In genomic region chr3:71955549-71956373, GRCh38 we compare ENCODE assay signal across 8 cellular contexts.
DNase-seq lines count a peak whose midpoint lies in the region; ATAC-seq and TF ChIP-seq lines count a peak whose summit lies in the region.

No MANE protein-coding gene starts in this region.

- no peak overlapping the region for H3K4me2 ChIP-seq in PC-3 (ENCODE audit: low read length)

- no peak overlapping the region for H2AFZ ChIP-seq in PC-3 (ENCODE audit: low read length)

- POLR2A ChIA-PET in PC-3 (lab: Charles Lee; ENCODE audit: unreplicated experiment): no interaction called here

- H3K4me1 ChIP-seq in HUES48 (ENCODE audit: control insufficient read depth, insufficient read depth, low read length): peaks cover 27% of the 10 kb centered on the region
- H3K4me1 ChIP-seq in PC-3 (ENCODE audit: insufficient read depth, low read length): peaks cover 4% of the 10 kb centered on the region; the same call in 1 of the 2 replicates

- H3F3A ChIP-seq in PC-3 (ENCODE audit: low read length, unreplicated experiment): no peaks in the 10 kb centered on the region

- H3K9me3 ChIP-seq in HUES48 (ENCODE audit: control insufficient read depth, insufficient read depth, low read length): no peaks in the 10 kb centered on the region
- H3K9me3 ChIP-seq in PC-3 (ENCODE audit: low read length): no peaks in the 10 kb centered on the region

- no peaks in the 10 kb centered on the region for H3K79me2 ChIP-seq in PC-3 (ENCODE audit: low read length)

- no peaks in the 10 kb centered on the region for H4K20me1 ChIP-seq in PC-3 (ENCODE audit: low read length)

- DNase-seq in NCI-H1436 (lab: John Stamatoyannopoulos, UW): peak; percentile 42
- no peak for DNase-seq in NCI-H1436 treated with DMSO at 0.1 percent for 48 hours (lab: John Stamatoyannopoulos, UW)
- DNase-seq in PC-3: peak; percentile 85
- peak; percentile 69 for DNase-seq in brain microvascular endothelial cell
- DNase-seq in iPS-NIHi7 (ENCODE audit: extremely low spot score): peak; percentile 78
- DNase-seq in stimulated activated CD4-positive, alpha-beta T cell treated with anti-CD3 and anti-CD28 coated beads, Interleukin-12 subunit alpha, Interleukin-12 subunit beta, amount 100 ng/mL, for 4 hours: peak; percentile 21

- no peaks in the 10 kb centered on the region; the same call in 1 of the 2 replicates for H3K27me3 ChIP-seq in HUES48 (ENCODE audit: control insufficient read depth, insufficient read depth, low read length)
- H3K27me3 ChIP-seq in PC-3 (ENCODE audit: low read length): peaks cover 44% of the 10 kb centered on the region
- H3K27me3 ChIP-seq in brain microvascular endothelial cell (replicated peaks): peaks cover 5% of the 10 kb centered on the region

- in situ Hi-C loops in brain microvascular endothelial cell (cut with HindIII; ENCODE audit: low pct_ligation_motif_present, low sequenced_read_pairs): no loop called here

- BruUV-seq in PC-3 (replicated peaks; lab: Mats Ljungman, UMichigan): no TSS peak

- ATAC-seq in PC-3 (peak; percentile 62), HG03378 (IDR thresholded peaks at IDR 0.05; ENCODE audit: unreplicated experiment) (no peak)

- no peaks in the 10 kb centered on the region for H3K9me2 ChIP-seq in PC-3 (replicated peaks; ENCODE audit: low read length)

- H3K4me3 ChIP-seq in HUES48 (ENCODE audit: low read depth, low read length) (no peak overlapping the region), PC-3 (ENCODE audit: low read length) (no peak overlapping the region), brain microvascular endothelial cell (ENCODE audit: low read depth, low read length) (no peak overlapping the region)

- CTCF ChIA-PET in PC-3 (lab: Charles Lee): interaction anchor here (0.6 to 1.7 kb wide), 4 partner anchors 241 to 866 kb away, joined by 3 to 7 read pairs (median 4); no protein-coding TSS in a partner anchor

- H3K27ac ChIP-seq in HUES48 (ENCODE audit: low read depth, low read length) (peak overlapping the region; percentile 51), PC-3 (ENCODE audit: low read length) (no peak overlapping the region), brain microvascular endothelial cell (no peak overlapping the region)

- intact Hi-C loops in PC-3 (cut with micrococcal nuclease): loop anchor here (1.0 to 10.0 kb wide), 3 partner anchors 489 to 920 kb away; partner anchors contain the start of gene RYBP

- TF ChIP-seq CTCF in PC-3 (conservative IDR thresholded peaks at IDR 0.05; ENCODE audit: low read depth, low read length): peak; percentile 92
- peak; percentile 84 for TF ChIP-seq CTCF in brain microvascular endothelial cell (IDR thresholded peaks at IDR 0.05; ENCODE audit: low read depth, low read length, missing control alignments)

- no peak overlapping the region for H3K9ac ChIP-seq in HUES48 (ENCODE audit: low read depth, low read length)
- H3K9ac ChIP-seq in PC-3 (ENCODE audit: low read length): no peak overlapping the region

- H3K36me3 ChIP-seq in HUES48 (ENCODE audit: control insufficient read depth, insufficient read depth, low read length) (no peaks in the 10 kb centered on the region), PC-3 (ENCODE audit: low read depth, low read length) (no peaks in the 10 kb centered on the region), brain microvascular endothelial cell (replicated peaks) (no peaks in the 10 kb centered on the region)
